ENCODE assay signal across 9 cellular contexts in genomic region chr2:230650585-230651137, GRCh38.
A peak's percentile ranks its signal among the peaks of the same experiment; 100 is the strongest.
DNase-seq lines count a peak whose midpoint lies in the region; ATAC-seq and TF ChIP-seq lines count a peak whose summit lies in the region.
"Had no signal": no experiment of that assay in that cellular context is flagged by ENCODE, and none has a peak within 500 bp of the region (broad histone marks: within the 10 kb centered on the region; RNA-seq: fewer than 3 reads in every experiment).

No MANE protein-coding gene starts in this region.

- peak; percentile 88 for ATAC-seq in GM21619 (IDR thresholded peaks at IDR 0.05; ENCODE audit: unreplicated experiment)
- ATAC-seq in HG02885 (IDR thresholded peaks at IDR 0.05; ENCODE audit: poor library complexity, unreplicated experiment), result no peak

- H3K4me3 ChIP-seq in GM06990 (replicated peaks; ENCODE audit: low read depth, low read length) (no peak overlapping the region), esophagus muscularis mucosa (no peak overlapping the region), colonic mucosa (no peak overlapping the region)

- H3K4me1 ChIP-seq in esophagus muscularis mucosa (no peaks in the 10 kb centered on the region), colonic mucosa (no peaks in the 10 kb centered on the region)

- H3K27me3 ChIP-seq in GM06990 (replicated peaks; ENCODE audit: control insufficient read depth, insufficient read depth, low read length) (no peaks in the 10 kb centered on the region), esophagus muscularis mucosa (no peaks in the 10 kb centered on the region), colonic mucosa (no peaks in the 10 kb centered on the region)

- H3K9ac ChIP-seq in colonic mucosa (ENCODE audit: low read depth in 2 of 2, low read length in 2 of 2), result no peak overlapping the region

- TF ChIP-seq EP300 in esophagus muscularis mucosa (IDR thresholded peaks at IDR 0.05), result no peak

- H3K9me3 ChIP-seq in esophagus muscularis mucosa (no peaks in the 10 kb centered on the region), colonic mucosa (no peaks in the 10 kb centered on the region)

- DNase-seq in GM06990 (ENCODE audit: extremely low read depth, insufficient read length), result peak; percentile 83
- DNase-seq in NCI-H146 treated with DMSO at 0.1 percent for 48 hours (lab: John Stamatoyannopoulos, UW; ENCODE audit: unreplicated experiment), result peak; percentile 21
- DNase-seq in left kidney (ENCODE audit: low read depth, low spot score), result peak; percentile 79
- no peak for DNase-seq in esophagus muscularis mucosa (ENCODE audit: extremely low spot score)
- DNase-seq in occipital lobe (lab: John Stamatoyannopoulos, UW), result no peak
- no peak for DNase-seq in colonic mucosa
- DNase-seq: NCI-H2171 had no signal

- intact Hi-C loops in esophagus muscularis mucosa (cut with DNase I), result no loop called here
- intact Hi-C loops in colonic mucosa (cut with DNase I), result no loop called here

- no peaks in the 10 kb centered on the region for H3K36me3 ChIP-seq in GM06990 (ENCODE audit: control insufficient read depth, insufficient read depth, low read length)
- H3K36me3 ChIP-seq in esophagus muscularis mucosa, result no peaks in the 10 kb centered on the region
- H3K36me3 ChIP-seq in colonic mucosa, result no peaks in the 10 kb centered on the region

- WGBS in esophagus muscularis mucosa, result 67% methylated on average over 7 of the region's 7 CpGs

- no peak for TF ChIP-seq POLR2A in esophagus muscularis mucosa (IDR thresholded peaks at IDR 0.05; ENCODE audit: low read depth)

- no peak overlapping the region for H3K27ac ChIP-seq in esophagus muscularis mucosa (replicated peaks in 1 of 4)
- no peak overlapping the region for H3K27ac ChIP-seq in colonic mucosa

- TF ChIP-seq CTCF in GM06990 (IDR thresholded peaks at IDR 0.05; ENCODE audit: insufficient read depth, low read length, poor library complexity, severe bottlenecking) (no peak), esophagus muscularis mucosa (IDR thresholded peaks at IDR 0.05) (no peak), colonic mucosa (IDR thresholded peaks at IDR 0.05) (no peak)

Comparison
In these comparisons a context has a peak if more than half of its experiments do, and no peak if none do; other contexts are left out.
1. DNase-seq: peak in GM06990 (single experiment), NCI-H146 treated with DMSO at 0.1 percent for 48 hours (single experiment) and left kidney (single experiment); none in esophagus muscularis mucosa (single experiment), occipital lobe (single experiment) and colonic mucosa (single experiment).